Comparison of ENCODE assay signal across 20 cellular contexts in the genomic region with DNA sequence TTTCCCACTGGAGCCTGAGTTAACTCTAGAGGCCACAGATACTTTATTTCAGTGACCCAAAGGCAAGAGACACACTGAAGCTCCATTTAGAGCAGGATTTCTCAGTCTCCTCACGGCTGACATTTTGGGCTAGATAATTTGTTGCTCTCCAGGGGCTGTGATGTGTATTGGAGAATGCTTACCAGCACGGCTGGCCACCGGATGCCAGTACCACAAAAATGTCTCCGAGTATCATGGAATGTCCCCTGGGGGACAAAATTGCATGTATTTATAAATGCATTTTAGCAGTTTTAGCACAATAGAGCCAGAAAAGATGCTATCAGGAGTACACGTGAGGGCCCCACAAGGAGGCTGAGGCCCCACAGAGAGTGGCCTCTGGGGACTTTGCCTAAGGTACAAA. TPM values are rescaled to one million over a fixed set of nuclear protein-coding genes. Genes with fewer than 3 reads are reported as not detected.
DNase-seq lines count a peak whose midpoint lies in the region; ATAC-seq and TF ChIP-seq lines count a peak whose summit lies in the region.
"Had no signal": no experiment of that assay in that cellular context is flagged by ENCODE, and none has a peak within 500 bp of the region (broad histone marks: within the 10 kb centered on the region; RNA-seq: fewer than 3 reads in every experiment).

No MANE protein-coding gene starts in this region.

- H3K27me3 Mint-ChIP-seq in WTC11 (ENCODE audit: low read depth) (no peaks in the 10 kb centered on the region), glutamatergic neuron (ENCODE audit: unreplicated experiment) (no peaks in the 10 kb centered on the region)
- H3K27me3 Mint-ChIP-seq: CD4-positive, alpha-beta T cell had no signal

- CTCF ChIA-PET in WTC11 (lab: Charles Lee), result no interaction called here

- H3K36me3 Mint-ChIP-seq in WTC11, result peaks cover 16% of the 10 kb centered on the region
- no peaks in the 10 kb centered on the region for H3K36me3 Mint-ChIP-seq in glutamatergic neuron (ENCODE audit: unreplicated experiment)

- TF ChIP-seq CTCF in WTC11 (IDR thresholded peaks at IDR 0.05) (no peak), glutamatergic neuron (IDR thresholded peaks at IDR 0.05; ENCODE audit: partially characterized antibody, unreplicated experiment) (no peak)

- ATAC-seq in WTC11, result peak; percentile 57
- ATAC-seq: HepG2 had no signal

- DNase-seq in GM04503 (ENCODE audit: low read depth) (peak; percentile 18), WTC11 (ENCODE audit: low spot score) (no peak), glutamatergic neuron (peak; percentile 14), GF-D8 (lab: John Stamatoyannopoulos, UW) (no peak), NCI-H1436 treated with DMSO at 0.1 percent for 48 hours (lab: John Stamatoyannopoulos, UW) (no peak), germinal center (ENCODE audit: low spot score) (no peak)
- DNase-seq in activated CD4-positive, alpha-beta T cell treated with anti-CD3 and anti-CD28 coated beads, Interleukin-2, amount 50 U/mL, for 4 hours, result no peak
- DNase-seq: CD4-positive, alpha-beta T cell; DMS153; GDM1; GOT3; KBM-7; NCI-H1092 treated with DMSO at 0.1 percent for 48 hours; NCI-H1694; NCI-H2081 treated with DMSO at 0.1 percent for 48 hours; NCI-H446 treated with DMSO at 0.1 percent for 48 hours; Peyer's patch; SW 1271 had no signal

- H3K27ac Mint-ChIP-seq in WTC11, result no peak overlapping the region
- no peak overlapping the region for H3K27ac Mint-ChIP-seq in glutamatergic neuron (ENCODE audit: unreplicated experiment)
- H3K27ac Mint-ChIP-seq: CD4-positive, alpha-beta T cell had no signal

- POLR2A ChIA-PET in WTC11 (lab: Charles Lee), result no interaction called here

- H3K9me3 Mint-ChIP-seq in WTC11, result peaks cover 25% of the 10 kb centered on the region
- H3K9me3 Mint-ChIP-seq in glutamatergic neuron (ENCODE audit: unreplicated experiment), result peaks cover 4% of the 10 kb centered on the region
- H3K9me3 Mint-ChIP-seq: CD4-positive, alpha-beta T cell had no signal

- H3K4me3 Mint-ChIP-seq in WTC11 (no peak overlapping the region), glutamatergic neuron (ENCODE audit: unreplicated experiment) (no peak overlapping the region)
- H3K4me3 Mint-ChIP-seq: CD4-positive, alpha-beta T cell had no signal

- H3K4me1 Mint-ChIP-seq in WTC11, result peaks cover 27% of the 10 kb centered on the region
- H3K4me1 Mint-ChIP-seq in glutamatergic neuron (ENCODE audit: low read depth, unreplicated experiment), result peaks cover 12% of the 10 kb centered on the region

TF ChIP-seq in WTC11, 78 proteins besides CTCF, POLR2A, EP300 and RAD21:
- TF ChIP-seq, protein P1, sequence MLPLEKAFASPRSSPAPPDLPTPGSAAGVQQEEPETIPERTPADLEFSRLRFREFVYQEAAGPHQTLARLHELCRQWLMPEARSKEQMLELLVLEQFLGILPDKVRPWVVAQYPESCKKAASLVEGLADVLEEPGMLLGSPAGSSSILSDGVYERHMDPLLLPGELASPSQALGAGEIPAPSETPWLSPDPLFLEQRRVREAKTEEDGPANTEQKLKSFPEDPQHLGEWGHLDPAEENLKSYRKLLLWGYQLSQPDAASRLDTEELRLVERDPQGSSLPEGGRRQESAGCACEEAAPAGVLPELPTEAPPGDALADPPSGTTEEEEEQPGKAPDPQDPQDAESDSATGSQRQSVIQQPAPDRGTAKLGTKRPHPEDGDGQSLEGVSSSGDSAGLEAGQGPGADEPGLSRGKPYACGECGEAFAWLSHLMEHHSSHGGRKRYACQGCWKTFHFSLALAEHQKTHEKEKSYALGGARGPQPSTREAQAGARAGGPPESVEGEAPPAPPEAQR (CRISPR knock-in tag; IDR thresholded peaks at IDR 0.05), result no peak
- no peak for TF ChIP-seq ATF1 (CRISPR knock-in tag; IDR thresholded peaks at IDR 0.05)
- TF ChIP-seq ZNF317 (CRISPR knock-in tag; IDR thresholded peaks at IDR 0.05; ENCODE audit: borderline replicate concordance, low read depth), result no peak
- no peak for TF ChIP-seq KAT7 (CRISPR knock-in tag; IDR thresholded peaks at IDR 0.05; ENCODE audit: borderline replicate concordance)
- no peak for TF ChIP-seq HMGA2 (CRISPR knock-in tag; IDR thresholded peaks at IDR 0.05)
- no peak for TF ChIP-seq IRF2 (CRISPR knock-in tag; IDR thresholded peaks at IDR 0.05; ENCODE audit: borderline replicate concordance, low read depth)

RNA-seq across cellular contexts. Expression of a gene that starts 20.6 kb away (rescaled TPM):
- total RNA-seq in WTC11 (2021), result 0.18 to 0.72 TPM (median 0.66 TPM) in 3 replicates
- 5.6 TPM for total RNA-seq in glutamatergic neuron (ENCODE audit: unreplicated experiment)
- total RNA-seq: CD4-positive, alpha-beta T cell; Daoy; HepG2 had no signal

Comparison
In these comparisons a context has a peak if more than half of its experiments do, and no peak if none do; other contexts are left out.
1. DNase-seq: peak in GM04503 (single experiment) and glutamatergic neuron (single experiment); none in WTC11 (single experiment), GF-D8 (single experiment), activated CD4-positive, alpha-beta T cell treated with anti-CD3 and anti-CD28 coated beads, Interleukin-2, amount 50 U/mL, for 4 hours (0 of 2), NCI-H1436 treated with DMSO at 0.1 percent for 48 hours (single experiment) and germinal center (single experiment).